ENCODE assay signal across 8 cellular contexts in the genomic region with DNA sequence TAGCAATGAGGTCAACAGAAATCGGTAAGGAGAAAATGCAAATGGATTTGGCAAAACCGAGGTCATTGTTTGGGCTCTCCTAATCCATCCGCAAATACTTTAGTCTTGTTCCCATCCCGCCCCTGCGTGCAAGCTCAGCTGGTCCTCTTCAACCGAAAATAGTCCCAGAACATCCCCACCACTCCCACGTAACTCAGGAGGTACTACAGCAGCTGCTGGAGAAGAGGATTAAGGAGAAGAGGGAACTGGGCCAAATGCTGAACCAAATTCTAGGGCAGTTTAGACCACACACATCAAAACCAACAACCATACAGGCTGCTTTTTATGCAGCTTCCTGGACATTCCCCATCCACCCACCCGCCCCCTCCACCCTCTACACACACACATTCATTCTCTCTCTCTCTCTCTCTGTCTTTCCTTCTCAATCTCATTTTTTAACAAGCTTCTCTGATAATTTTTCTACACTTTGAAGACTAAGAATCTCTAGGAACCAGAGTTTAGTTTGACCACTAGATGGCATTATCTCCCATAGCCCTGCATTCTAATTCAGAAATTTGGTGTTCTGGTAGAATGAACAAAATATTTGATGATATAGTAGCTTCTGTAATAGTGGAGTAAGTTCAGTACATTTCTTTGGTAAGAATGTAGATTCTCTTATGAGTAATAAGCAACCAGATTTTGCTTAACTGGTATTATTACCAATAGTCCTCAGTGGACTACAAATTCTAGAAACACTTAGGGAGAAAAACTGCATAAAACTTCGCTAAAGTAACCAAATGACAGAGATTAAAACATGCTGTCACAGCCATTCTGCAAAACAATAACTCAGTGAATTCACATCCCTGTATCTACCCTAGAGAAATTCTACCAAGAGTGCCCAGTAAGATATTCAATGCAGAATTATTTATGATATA. TPM values are rescaled to one million over a fixed set of nuclear protein-coding genes. Genes with fewer than 3 reads are reported as not detected.
A peak's percentile ranks its signal among the peaks of the same experiment; 100 is the strongest.
DNase-seq lines count a peak whose midpoint lies in the region; ATAC-seq and TF ChIP-seq lines count a peak whose summit lies in the region.

No MANE protein-coding gene starts in this region.

- no peak for ATAC-seq in HG02571 (IDR thresholded peaks at IDR 0.05; ENCODE audit: unreplicated experiment)

- no peaks in the 10 kb centered on the region for H3K9me3 Mint-ChIP-seq in CD4-positive, alpha-beta memory T cell

- no peaks in the 10 kb centered on the region for H3K36me3 ChIP-seq in CD4-positive, alpha-beta memory T cell (ENCODE audit: insufficient read depth, low read length)

- TF ChIP-seq CTCF in dorsolateral prefrontal cortex (IDR thresholded peaks at IDR 0.05 in 54 of 56, conservative IDR thresholded peaks at IDR 0.05 in 2 of 56; ENCODE audit: low read depth in 1 of 56, partially characterized antibody in 56 of 56) = peak; percentile 60 to 88 (median 76)

- no peaks in the 10 kb centered on the region for H3K9me3 ChIP-seq in CD4-positive, alpha-beta memory T cell (ENCODE audit: control insufficient read depth in 1 of 2, low read length in 2 of 2)

- POLR2A ChIA-PET in CD4-positive, alpha-beta memory T cell (lab: Charles Lee; ENCODE audit: partially characterized antibody) = interaction anchor here (1.6 kb wide), 1 partner anchor 414 kb away, joined by 6 read pairs; a partner anchor contains a TSS

- H3K4me3 ChIP-seq in CD4-positive, alpha-beta memory T cell (ENCODE audit: low read length in 2 of 2) = no peak overlapping the region
- H3K4me3 ChIP-seq in dorsolateral prefrontal cortex = peak overlapping the region in 22 of 59 donors; percentile 1 to 43 (median 19)

- no peaks in the 10 kb centered on the region for H3K4me1 ChIP-seq in CD4-positive, alpha-beta memory T cell (ENCODE audit: insufficient read depth, low read length)

- H3K27me3 ChIP-seq in CD4-positive, alpha-beta memory T cell (ENCODE audit: insufficient read depth, low read length) = no peaks in the 10 kb centered on the region
- no peaks in the 10 kb centered on the region for H3K27me3 ChIP-seq in dorsolateral prefrontal cortex

- no peaks in the 10 kb centered on the region for H3K36me3 Mint-ChIP-seq in CD4-positive, alpha-beta memory T cell

- H3K4me1 Mint-ChIP-seq in CD4-positive, alpha-beta memory T cell = peaks cover 0 to 3% (median 0%) of the 10 kb centered on the region in 4 donors

- intact Hi-C loops in CD4-positive, alpha-beta memory T cell (cut with micrococcal nuclease) = loop anchor here (2.0 kb wide), 1 partner anchor 422 kb away; no protein-coding TSS in a partner anchor
- intact Hi-C loops in dorsolateral prefrontal cortex (cut with DNase I) = loop anchor here (2.0 to 5.0 kb wide), 4 partner anchors 54 to 414 kb away; a partner anchor contains a TSS

- no peak overlapping the region for H3K27ac ChIP-seq in CD4-positive, alpha-beta memory T cell (ENCODE audit: low read depth, low read length)
- peak overlapping the region in 5 of 59 donors; percentile 5 to 35 (median 23) for H3K27ac ChIP-seq in dorsolateral prefrontal cortex

- H3K4me3 Mint-ChIP-seq in CD4-positive, alpha-beta memory T cell = peak overlapping the region in 1 of 8 donors; percentile 18

- DNase-seq in CD4-positive, alpha-beta memory T cell = peak in 4 of 5 donors; percentile 14 to 33 (median 20)
- DNase-seq in H4 (ENCODE audit: low spot score) (peak; percentile 40), OCI-M1 (lab: John Stamatoyannopoulos, UW) (peak; percentile 79), dorsolateral prefrontal cortex (peak in 8 of 10 donors; percentile 29 to 75 (median 56)), midbrain (lab: John Stamatoyannopoulos, UW) (peak; percentile 40), GM19238 (ENCODE audit: insufficient read length, low spot score) (no peak), HuH-7 (ENCODE audit: low spot score) (no peak)

- peak overlapping the region in 1 of 7 donors; percentile 63 for H3K27ac Mint-ChIP-seq in CD4-positive, alpha-beta memory T cell

- H3K27me3 Mint-ChIP-seq in CD4-positive, alpha-beta memory T cell = peaks cover 1 to 5% of the 10 kb centered on the region in 2 donors

- CTCF ChIA-PET in CD4-positive, alpha-beta memory T cell (lab: Charles Lee; ENCODE audit: partially characterized antibody) = interaction anchor here (0.6 to 10.5 kb wide), 22 partner anchors 9 to 417 kb away, joined by 3 to 333 read pairs (median 4); a partner anchor contains a TSS

RNA-seq across cellular contexts. Expression of a gene that starts 52.1 kb away (rescaled TPM):
- not detected for total RNA-seq in CD4-positive, alpha-beta memory T cell
- not detected for polyA plus RNA-seq in CD4-positive, alpha-beta memory T cell
- 10.5 and 18.9 TPM in 2 replicates for total RNA-seq in H4 (2014; rRNA removed; shearing (Covaris generic))
- total RNA-seq in dorsolateral prefrontal cortex = 10 to 100 TPM; 23.5 to 90.9 (median 54.4) TPM

Comparison
In these comparisons a context has a peak if more than half of its experiments do, and no peak if none do; other contexts are left out.
1. DNase-seq: peak in CD4-positive, alpha-beta memory T cell (4 of 5), H4 (single experiment), OCI-M1 (single experiment), dorsolateral prefrontal cortex (8 of 10) and midbrain (single experiment); none in GM19238 (single experiment) and HuH-7 (single experiment).
2. RNA of a gene that starts 52.1 kb away (total RNA-seq): 23.5 to 90.9 TPM in dorsolateral prefrontal cortex and 10.5 to 18.9 TPM in H4; not detected in CD4-positive, alpha-beta memory T cell; every median in the first group is over 10 times any median in the second.